In genomic region chr4:83196936-83197335, GRCh38 we compare ENCODE assay signal across 14 cellular contexts.
DNase-seq lines count a peak whose midpoint lies in the region; ATAC-seq and TF ChIP-seq lines count a peak whose summit lies in the region.
"Had no signal": no experiment of that assay in that cellular context is flagged by ENCODE, and none has a peak within 500 bp of the region (broad histone marks: within the 10 kb centered on the region; RNA-seq: fewer than 3 reads in every experiment).

No MANE protein-coding gene starts in this region.

- peaks cover 6% of the 10 kb centered on the region; the same call in 1 of the 2 replicates for H3F3A ChIP-seq in DOHH2 (ENCODE audit: control insufficient read depth, insufficient read depth)

- H3K27me3 Mint-ChIP-seq in central memory CD8-positive, alpha-beta T cell: no peaks in the 10 kb centered on the region

- TF ChIP-seq CTCF in DOHH2 (IDR thresholded peaks at IDR 0.05; ENCODE audit: low read depth, low read length, poor library complexity, severe bottlenecking) (no peak), neutrophil (IDR thresholded peaks at IDR 0.05) (no peak)

- H3K27ac Mint-ChIP-seq in central memory CD8-positive, alpha-beta T cell (ENCODE audit: low read depth): peak overlapping the region; percentile 32

- H3K4me3 ChIP-seq in DOHH2 (ENCODE audit: low read length): no peak overlapping the region
- H3K4me3 ChIP-seq in Jurkat, Clone E6-1 (ENCODE audit: low read length): no peak overlapping the region
- peak overlapping the region in 1 of 2 experiments; percentile 52 for H3K4me3 ChIP-seq in neutrophil (ENCODE audit: low read depth in 1 of 2, low read length in 1 of 2)

- H3K9me3 ChIP-seq in DOHH2 (ENCODE audit: control insufficient read depth, insufficient read depth, low read length): no peaks in the 10 kb centered on the region
- H3K9me3 ChIP-seq in neutrophil: no peaks in the 10 kb centered on the region

- H3K36me3 Mint-ChIP-seq in central memory CD8-positive, alpha-beta T cell (ENCODE audit: insufficient read depth): no peaks in the 10 kb centered on the region

- no peaks in the 10 kb centered on the region for H4K20me1 ChIP-seq in DOHH2 (ENCODE audit: control insufficient read depth, insufficient read depth, low read depth, low read length)

- ATAC-seq in central memory CD8-positive, alpha-beta T cell (replicated peaks; ENCODE audit: extremely low read depth, poor library complexity, severe bottlenecking): no peak
- ATAC-seq in HG02981 (IDR thresholded peaks at IDR 0.05; ENCODE audit: unreplicated experiment) (no peak), GM21825 (IDR thresholded peaks at IDR 0.05; ENCODE audit: unreplicated experiment) (no peak), HG02571 (IDR thresholded peaks at IDR 0.05; ENCODE audit: unreplicated experiment) (no peak)
- ATAC-seq: HCT116 had no signal

- H3K9me3 Mint-ChIP-seq in central memory CD8-positive, alpha-beta T cell: no peaks in the 10 kb centered on the region

- peaks cover 21% of the 10 kb centered on the region for H3K4me1 Mint-ChIP-seq in central memory CD8-positive, alpha-beta T cell

- H3K4me1 ChIP-seq in DOHH2 (ENCODE audit: control insufficient read depth, low read length) (peaks cover 21% of the 10 kb centered on the region), neutrophil (ENCODE audit: control insufficient read depth in 1 of 2, insufficient read depth in 1 of 2, low read depth in 1 of 2, low read length in 1 of 2) (peaks cover 52 to 55% of the 10 kb centered on the region in 2 experiments)

- no peak overlapping the region for H3K4me3 Mint-ChIP-seq in central memory CD8-positive, alpha-beta T cell

- H3K27ac ChIP-seq in DOHH2 (ENCODE audit: low read depth, low read length) (no peak overlapping the region), neutrophil (peak overlapping the region; percentile 77)

- no peaks in the 10 kb centered on the region for H3K9me2 ChIP-seq in DOHH2 (replicated peaks; ENCODE audit: control insufficient read depth, low read length)

- DNase-seq in Jurkat, Clone E6-1 (ENCODE audit: low read depth, low spot score): peak; percentile 20
- DNase-seq in central memory CD8-positive, alpha-beta T cell (ENCODE audit: low spot score in 2 of 2): no peak
- no peak for DNase-seq in stimulated activated CD4-positive, alpha-beta T cell treated with anti-CD3 and anti-CD28 coated beads, Interleukin-2, amount 100 ng/mL, for 24 hours
- DNase-seq: KBM-7, NCI-H1930, NCI-H2171, NCI-H510A, SIG-M5 had no signal

- H3K27me3 ChIP-seq in DOHH2 (ENCODE audit: control insufficient read depth, low read length) (no peaks in the 10 kb centered on the region), neutrophil (no peaks in the 10 kb centered on the region)

- H3K79me2 ChIP-seq in DOHH2 (ENCODE audit: control insufficient read depth, low read length): no peaks in the 10 kb centered on the region

- H3K4me2 ChIP-seq in DOHH2 (ENCODE audit: low read length): peak overlapping the region; percentile 66

- no peaks in the 10 kb centered on the region for H3K36me3 ChIP-seq in DOHH2 (ENCODE audit: control insufficient read depth, low read length)
- no peaks in the 10 kb centered on the region for H3K36me3 ChIP-seq in neutrophil
